In the genomic region with DNA sequence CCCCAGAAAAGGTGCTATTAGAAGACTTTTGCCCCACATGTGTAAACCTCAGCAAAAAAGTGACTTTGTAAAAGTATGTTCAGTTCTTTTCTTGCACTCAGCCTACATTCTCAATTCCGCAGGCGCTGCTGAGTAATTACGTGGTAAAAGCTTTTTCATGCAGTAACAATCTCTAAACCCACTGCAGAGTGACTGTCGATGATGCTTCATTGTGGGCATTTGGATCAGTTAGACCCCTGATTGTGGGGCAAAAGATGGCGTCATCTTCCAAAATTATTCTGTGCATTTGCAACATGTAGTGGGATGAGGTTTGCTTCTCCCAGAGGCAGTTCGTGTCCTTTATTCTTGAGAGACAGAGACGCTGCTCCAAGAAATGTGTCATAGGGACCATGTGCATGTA, we compare ENCODE assay signal across 35 cellular contexts.
"Had no signal": no experiment of that assay in that cellular context is flagged by ENCODE, and none has a peak within 500 bp of the region (broad histone marks: within the 10 kb centered on the region; RNA-seq: fewer than 3 reads in every experiment).

No MANE protein-coding gene starts in this region.

- H3K4me1 Mint-ChIP-seq: activated CD4-positive, alpha-beta memory T cell treated with anti-CD3 and anti-CD28 coated beads, Interleukin-2, amount 10 ng/mL, durations not matched to agents 7 days and 5 days; activated CD4-positive, alpha-beta T cell treated with anti-CD3 and anti-CD28 coated beads for 36 hours; activated CD4-positive, alpha-beta T cell treated with anti-CD3 and anti-CD28 coated beads, Interleukin-2, amount 10 ng/mL, durations not matched to agents 7 days and 5 days; activated CD8-positive, alpha-beta memory T cell treated with anti-CD3 and anti-CD28 coated beads, Interleukin-2, amount 10 ng/mL, durations not matched to agents 7 days and 5 days; activated naive CD8-positive, alpha-beta T cell treated with anti-CD3 and anti-CD28 coated beads for 36 hours; central memory CD8-positive, alpha-beta T cell had no signal

- H3K27me3 ChIP-seq: adrenal gland, cardiac muscle cell had no signal

- H3K36me3 ChIP-seq: adrenal gland, cardiac muscle cell, WERI-Rb-1 had no signal

- H3K4me3 Mint-ChIP-seq: activated CD4-positive, alpha-beta memory T cell treated with anti-CD3 and anti-CD28 coated beads, Interleukin-2, amount 10 ng/mL, durations not matched to agents 7 days and 5 days; activated CD4-positive, alpha-beta T cell treated with anti-CD3 and anti-CD28 coated beads for 36 hours; activated CD4-positive, alpha-beta T cell treated with anti-CD3 and anti-CD28 coated beads, Interleukin-2, amount 10 ng/mL, durations not matched to agents 7 days and 5 days; activated CD8-positive, alpha-beta memory T cell treated with anti-CD3 and anti-CD28 coated beads, Interleukin-2, amount 10 ng/mL, durations not matched to agents 7 days and 5 days; activated CD8-positive, alpha-beta T cell treated with anti-CD3 and anti-CD28 coated beads, Interleukin-2, amount 10 ng/mL, durations not matched to agents 7 days and 5 days; activated naive CD4-positive, alpha-beta T cell treated with anti-CD3 and anti-CD28 coated beads for 36 hours; activated naive CD8-positive, alpha-beta T cell treated with anti-CD3 and anti-CD28 coated beads for 36 hours; activated T-cell treated with anti-CD3 and anti-CD28 coated beads, Interleukin-2, amount 50 U/mL, for 24 hours; brain; central memory CD8-positive, alpha-beta T cell; T-helper 1 cell treated with Interleukin-12 subunit alpha and Interleukin-12 subunit beta and Interleukin-4 antibody, amounts not matched to agents 30 μg/mL and 1 μg/mL, for 36 hours; T-helper 2 cell treated with Interferon-gamma antibody and Interleukin-4, amounts not matched to agents 5 μg/mL and 100 μg/mL, for 36 hours; WTC11 had no signal

- DNase-seq: activated CD4-positive, alpha-beta memory T cell treated with anti-CD3 and anti-CD28 coated beads, Interleukin-2, amount 10 ng/mL, durations not matched to agents 7 days and 5 days; activated CD4-positive, alpha-beta T cell treated with anti-CD3 and anti-CD28 coated beads for 1 hour; activated CD4-positive, alpha-beta T cell treated with anti-CD3 and anti-CD28 coated beads for 36 hours; activated CD4-positive, alpha-beta T cell treated with anti-CD3 and anti-CD28 coated beads, Interleukin-2, amount 10 ng/mL, durations not matched to agents 7 days and 5 days; activated CD4-positive, alpha-beta T cell treated with anti-CD3 and anti-CD28 coated beads, Interleukin-2, amount 50 U/mL, for 48 hours; activated CD4-positive, CD25-positive, alpha-beta regulatory T cell; activated CD8-positive, alpha-beta memory T cell treated with anti-CD3 and anti-CD28 coated beads for 24 hours; activated CD8-positive, alpha-beta memory T cell treated with anti-CD3 and anti-CD28 coated beads, Interleukin-2, amount 10 ng/mL, durations not matched to agents 7 days and 5 days; activated CD8-positive, alpha-beta memory T cell treated with anti-CD3 and anti-CD28 coated beads, Interleukin-2, amount 50 U/mL, for 48 hours; activated CD8-positive, alpha-beta T cell treated with anti-CD3 and anti-CD28 coated beads, Interleukin-2, amount 10 ng/mL, durations not matched to agents 7 days and 5 days; activated effector memory CD4-positive, alpha-beta T cell treated with anti-CD3 and anti-CD28 coated beads, Interleukin-2, amount 50 U/mL, for 16 hours; activated gamma-delta T cell treated with Interleukin-2 at 50 U/mL for 16 hours; activated naive CD4-positive, alpha-beta T cell; activated naive CD4-positive, alpha-beta T cell treated with anti-CD3 and anti-CD28 coated beads for 36 hours; activated naive CD4-positive, alpha-beta T cell treated with anti-CD3 and anti-CD28 coated beads, Interleukin-2, amount 50 U/mL, for 16 hours; activated naive CD8-positive, alpha-beta T cell treated with anti-CD3 and anti-CD28 coated beads for 36 hours; activated T-cell treated with anti-CD3 and anti-CD28 coated beads, Interleukin-2, amount 50 U/mL, for 24 hours; activated T-cell treated with anti-CD3 and anti-CD28 coated beads, Interleukin-2, amount 50 U/mL, for 48 hours; adrenal gland; amniotic stem cell; aorta; T-helper 1 cell; T-helper 2 cell; T-helper 9 cell; WERI-Rb-1 had no signal

- H3K27ac ChIP-seq: adrenal gland, cardiac muscle cell, WERI-Rb-1 had no signal

- H3K27ac Mint-ChIP-seq: activated CD4-positive, alpha-beta memory T cell treated with anti-CD3 and anti-CD28 coated beads, Interleukin-2, amount 10 ng/mL, durations not matched to agents 7 days and 5 days; activated CD4-positive, alpha-beta T cell treated with anti-CD3 and anti-CD28 coated beads for 36 hours; activated CD4-positive, alpha-beta T cell treated with anti-CD3 and anti-CD28 coated beads, Interleukin-2, amount 10 ng/mL, durations not matched to agents 7 days and 5 days; activated CD8-positive, alpha-beta memory T cell treated with anti-CD3 and anti-CD28 coated beads, Interleukin-2, amount 10 ng/mL, durations not matched to agents 7 days and 5 days; activated CD8-positive, alpha-beta T cell treated with anti-CD3 and anti-CD28 coated beads, Interleukin-2, amount 10 ng/mL, durations not matched to agents 7 days and 5 days; activated naive CD4-positive, alpha-beta T cell treated with anti-CD3 and anti-CD28 coated beads for 36 hours; activated naive CD4-positive, alpha-beta T cell treated with anti-CD3 and anti-CD28 coated beads, Interleukin-2, amount 50 U/mL, for 72 hours; activated naive CD8-positive, alpha-beta T cell treated with anti-CD3 and anti-CD28 coated beads for 36 hours; activated T-cell treated with anti-CD3 and anti-CD28 coated beads, Interleukin-2, amount 50 U/mL, for 24 hours; activated T-helper 2 cell treated with anti-CD3 and anti-CD28 coated beads, Interferon-gamma antibody, Interleukin-2, Interleukin-4, amounts not matched to agents 10 μg/mL and 5 μg/mL and 100 μg/mL, durations not matched to agents 14 hours and 24 hours and 36 hours; brain; T-helper 1 cell treated with Interleukin-12 subunit alpha and Interleukin-12 subunit beta and Interleukin-4 antibody, amounts not matched to agents 30 μg/mL and 1 μg/mL, for 36 hours; T-helper 2 cell treated with Interferon-gamma antibody and Interleukin-4, amounts not matched to agents 5 μg/mL and 100 μg/mL, for 36 hours; WTC11 had no signal

- H3K9me3 Mint-ChIP-seq: activated CD4-positive, alpha-beta memory T cell treated with anti-CD3 and anti-CD28 coated beads, Interleukin-2, amount 10 ng/mL, durations not matched to agents 7 days and 5 days; activated CD4-positive, alpha-beta T cell treated with anti-CD3 and anti-CD28 coated beads, Interleukin-2, amount 10 ng/mL, durations not matched to agents 7 days and 5 days; activated naive CD4-positive, alpha-beta T cell treated with anti-CD3 and anti-CD28 coated beads, Interleukin-2, amount 50 U/mL, for 72 hours; activated naive CD8-positive, alpha-beta T cell treated with anti-CD3 and anti-CD28 coated beads for 36 hours; activated T-cell treated with anti-CD3 and anti-CD28 coated beads, Interleukin-2, amount 50 U/mL, for 24 hours; activated T-helper 2 cell treated with anti-CD3 and anti-CD28 coated beads, Interferon-gamma antibody, Interleukin-2, Interleukin-4, amounts not matched to agents 10 μg/mL and 5 μg/mL and 100 μg/mL, durations not matched to agents 14 hours and 24 hours and 36 hours; central memory CD8-positive, alpha-beta T cell; T-helper 1 cell treated with Interleukin-12 subunit alpha and Interleukin-12 subunit beta and Interleukin-4 antibody, amounts not matched to agents 30 μg/mL and 1 μg/mL, for 36 hours; T-helper 2 cell treated with Interferon-gamma antibody and Interleukin-4, amounts not matched to agents 5 μg/mL and 100 μg/mL, for 36 hours; WTC11 had no signal

- H3K4me3 ChIP-seq: adrenal gland, cardiac muscle cell had no signal

- FAIRE-seq: bronchial epithelial cell, TTC549 had no signal

- H3K9me3 ChIP-seq: adrenal gland had no signal

- H3K36me3 Mint-ChIP-seq: activated CD8-positive, alpha-beta memory T cell treated with anti-CD3 and anti-CD28 coated beads, Interleukin-2, amount 10 ng/mL, durations not matched to agents 7 days and 5 days; activated naive CD4-positive, alpha-beta T cell treated with anti-CD3 and anti-CD28 coated beads, Interleukin-2, amount 50 U/mL, for 72 hours; activated naive CD8-positive, alpha-beta T cell treated with anti-CD3 and anti-CD28 coated beads for 36 hours; brain; WTC11 had no signal

- H3K27me3 Mint-ChIP-seq: activated CD4-positive, alpha-beta memory T cell treated with anti-CD3 and anti-CD28 coated beads, Interleukin-2, amount 10 ng/mL, durations not matched to agents 7 days and 5 days; activated CD4-positive, alpha-beta T cell treated with anti-CD3 and anti-CD28 coated beads for 36 hours; activated CD4-positive, alpha-beta T cell treated with anti-CD3 and anti-CD28 coated beads, Interleukin-2, amount 10 ng/mL, durations not matched to agents 7 days and 5 days; activated CD8-positive, alpha-beta memory T cell treated with anti-CD3 and anti-CD28 coated beads, Interleukin-2, amount 10 ng/mL, durations not matched to agents 7 days and 5 days; activated naive CD8-positive, alpha-beta T cell treated with anti-CD3 and anti-CD28 coated beads for 36 hours; activated T-cell treated with anti-CD3 and anti-CD28 coated beads, Interleukin-2, amount 50 U/mL, for 24 hours; central memory CD8-positive, alpha-beta T cell had no signal

- H3K4me1 ChIP-seq: adrenal gland had no signal
